21 cellular contexts compared by ENCODE assay signal in the genomic region with DNA sequence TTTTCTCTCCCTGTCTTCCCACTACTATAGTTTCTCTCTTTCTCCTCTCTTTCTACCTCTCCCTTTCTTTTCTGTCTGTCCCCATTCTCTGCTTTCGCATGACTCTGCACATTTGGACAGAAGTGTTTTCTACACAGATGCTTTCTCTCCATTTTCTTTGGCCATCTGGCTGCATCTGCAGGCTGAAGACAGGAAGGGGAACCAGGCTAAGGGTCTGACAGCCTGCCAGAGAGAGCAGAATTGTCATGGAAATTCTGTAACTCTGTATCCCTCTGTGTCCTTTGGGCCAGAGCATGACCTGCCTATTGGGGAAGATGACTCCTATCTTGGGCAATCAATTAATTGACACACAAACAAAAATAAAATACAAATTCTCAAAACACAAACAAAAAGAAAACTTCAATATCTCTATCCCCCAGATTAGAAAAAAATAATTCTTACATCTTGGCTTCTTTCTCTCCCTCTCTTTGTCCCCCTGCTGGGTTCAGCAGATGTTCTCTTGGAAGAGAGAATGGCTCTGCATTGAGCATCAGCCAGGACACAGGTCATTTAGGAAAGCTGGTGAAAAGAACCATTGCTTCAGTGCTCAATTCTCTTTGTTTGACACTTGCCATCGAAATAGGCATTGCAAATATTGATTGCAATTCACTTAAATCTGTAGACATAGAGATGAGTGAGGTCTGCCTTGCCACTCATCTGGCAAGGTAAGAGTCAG.
A peak's percentile ranks its signal among the peaks of the same experiment; 100 is the strongest.
DNase-seq lines count a peak whose midpoint lies in the region; ATAC-seq and TF ChIP-seq lines count a peak whose summit lies in the region.
"Had no signal": no experiment of that assay in that cellular context is flagged by ENCODE, and none has a peak within 500 bp of the region (broad histone marks: within the 10 kb centered on the region; RNA-seq: fewer than 3 reads in every experiment).

No MANE protein-coding gene starts in this region.

- H2AK5ac ChIP-seq in H9 (ENCODE audit: insufficient read length, low read length): no peak overlapping the region

- no peaks in the 10 kb centered on the region for H3K23me2 ChIP-seq in H9 (ENCODE audit: insufficient read length, low read depth, low read length, poor library complexity, severe bottlenecking)

- H3K9me3 ChIP-seq in H9 (ENCODE audit: control insufficient read depth, low read depth, low read length) (no peaks in the 10 kb centered on the region), sigmoid colon (no peaks in the 10 kb centered on the region)
- H3K9me3 ChIP-seq: body of pancreas, upper lobe of right lung had no signal

- no CpG with 5 or more reads among the region's 2 CpGs for WGBS in H9 (ENCODE audit: extremely low coverage, insufficient read length, low lambda C conversion rate)
- 78 to 85% methylated on average over 2 of the region's 2 CpGs for WGBS in sigmoid colon, 2 donors

- H3K4me3 Mint-ChIP-seq in H9: no peak overlapping the region
- no peak overlapping the region for H3K4me3 Mint-ChIP-seq in MCF 10A (ENCODE audit: unreplicated experiment)
- H3K4me3 Mint-ChIP-seq: activated CD4-positive, alpha-beta memory T cell treated with anti-CD3 and anti-CD28 coated beads for 36 hours; activated naive CD8-positive, alpha-beta T cell; activated T-cell treated with anti-CD3 and anti-CD28 coated beads, Interleukin-2, amount 50 U/mL, for 24 hours had no signal

- no peak for ATAC-seq in HG02678 (IDR thresholded peaks at IDR 0.05; ENCODE audit: unreplicated experiment)
- ATAC-seq: body of pancreas, HCT116, upper lobe of right lung had no signal

- H3K9me3 Mint-ChIP-seq in H9 (peaks cover 2 to 3% of the 10 kb centered on the region in 2 experiments; a peak in 2 of 5 replicates), MCF 10A (ENCODE audit: unreplicated experiment) (no peaks in the 10 kb centered on the region)
- H3K9me3 Mint-ChIP-seq: activated CD4-positive, alpha-beta memory T cell treated with anti-CD3 and anti-CD28 coated beads for 36 hours; activated T-cell treated with anti-CD3 and anti-CD28 coated beads, Interleukin-2, amount 50 U/mL, for 24 hours had no signal

- TF ChIP-seq CTCF in H9 (conservative IDR thresholded peaks at IDR 0.05): no peak
- no peak for TF ChIP-seq CTCF in sigmoid colon (IDR thresholded peaks at IDR 0.05)
- no peak for TF ChIP-seq CTCF in MCF 10A (IDR thresholded peaks at IDR 0.05; ENCODE audit: unreplicated experiment)

- H3K36me3 Mint-ChIP-seq in H9 (ENCODE audit: insufficient read depth in 1 of 3, low read depth in 3 of 3) (no peaks in the 10 kb centered on the region), MCF 10A (ENCODE audit: insufficient read depth, unreplicated experiment) (no peaks in the 10 kb centered on the region)
- H3K36me3 Mint-ChIP-seq: activated CD4-positive, alpha-beta memory T cell treated with anti-CD3 and anti-CD28 coated beads for 36 hours; activated naive CD8-positive, alpha-beta T cell had no signal

- no peak overlapping the region for H2BK5ac ChIP-seq in H9 (ENCODE audit: insufficient read length, low read length)

- no peak overlapping the region for H4K91ac ChIP-seq in H9 (ENCODE audit: insufficient read length, low read depth, low read length)

- H3K4ac ChIP-seq in H9 (ENCODE audit: low read depth, low read length): no peak overlapping the region

- H3T11ph ChIP-seq in H9 (ENCODE audit: low read length): no peak overlapping the region

- no peak overlapping the region for H4K5ac ChIP-seq in H9 (ENCODE audit: insufficient read length, low read depth, low read length)

- no peak overlapping the region for H2AFZ ChIP-seq in H9 (ENCODE audit: low read length)

- H3K27me3 Mint-ChIP-seq in H9 (ENCODE audit: low read depth): peaks cover 1% of the 10 kb centered on the region; the same call in 1 of the 2 replicates
- no peaks in the 10 kb centered on the region for H3K27me3 Mint-ChIP-seq in MCF 10A (ENCODE audit: insufficient read depth, unreplicated experiment)
- H3K27me3 Mint-ChIP-seq: activated CD4-positive, alpha-beta memory T cell treated with anti-CD3 and anti-CD28 coated beads for 36 hours; activated T-cell treated with anti-CD3 and anti-CD28 coated beads, Interleukin-2, amount 50 U/mL, for 24 hours had no signal

- intact Hi-C loops in sigmoid colon (cut with DNase I): no loop called here
- intact Hi-C loops in MCF 10A (cut with micrococcal nuclease): no loop called here

- no peak for DNase-seq in H9
- peak; percentile 25 to 62 for DNase-seq in NCI-H524 (lab: John Stamatoyannopoulos, UW)
- peak; percentile 62 for DNase-seq in globus pallidus (ENCODE audit: low spot score)
- DNase-seq in sigmoid colon: peak; percentile 74
- DNase-seq in MCF 10A (ENCODE audit: unreplicated experiment): no peak
- no peak for DNase-seq in stimulated activated naive CD4-positive, alpha-beta T cell treated with Interleukin-2 at 50 U/mL for 16 hours (lab: John Stamatoyannopoulos, UW)
- DNase-seq in middle frontal gyrus (ENCODE audit: extremely low spot score, low spot score): no peak
- DNase-seq: activated CD4-positive, alpha-beta memory T cell treated with anti-CD3 and anti-CD28 coated beads for 36 hours; activated T-cell treated with anti-CD3 and anti-CD28 coated beads, Interleukin-2, amount 50 U/mL, for 24 hours; DMS79 treated with DMSO at 0.1 percent for 48 hours; mesenchymal stem cell; stimulated activated naive CD4-positive, alpha-beta T cell; T-helper 1 cell; upper lobe of right lung had no signal

- no peak overlapping the region for H3K18ac ChIP-seq in H9 (ENCODE audit: insufficient read length, low read depth, low read length)

- no peak for TF ChIP-seq EP300 in sigmoid colon (IDR thresholded peaks at IDR 0.05)

- no peak overlapping the region for H3K14ac ChIP-seq in H9 (ENCODE audit: insufficient read depth, low read length)

- CTCF ChIA-PET in MCF 10A (lab: Yijun Ruan, JAX): interaction anchor here (0.8 kb wide), 1 partner anchor 1045 kb away, joined by 4 read pairs; no protein-coding TSS in a partner anchor

- H2BK20ac ChIP-seq in H9 (ENCODE audit: low read depth, low read length, poor library complexity, severe bottlenecking): no peak overlapping the region

- H4K20me1 ChIP-seq in H9 (ENCODE audit: control insufficient read depth, insufficient read depth, insufficient read length): no peaks in the 10 kb centered on the region
- H4K20me1 ChIP-seq: BLaER1 treated with 17β-estradiol and CSF1 and Interleukin-3, amounts not matched to agents 10 nM and 100 nM had no signal

- H3K4me1 ChIP-seq in H9 (ENCODE audit: insufficient read depth, low read length): no peaks in the 10 kb centered on the region
- H3K4me1 ChIP-seq in sigmoid colon: no peaks in the 10 kb centered on the region
- H3K4me1 ChIP-seq: body of pancreas, upper lobe of right lung had no signal

- no peak overlapping the region for H3K4me2 ChIP-seq in H9 (ENCODE audit: insufficient read depth, insufficient read length, low read length)

- no peak overlapping the region for H2BK120ac ChIP-seq in H9 (ENCODE audit: low read depth, low read length, poor library complexity, severe bottlenecking)

- H3K56ac ChIP-seq in H9 (ENCODE audit: insufficient read length, low read depth, low read length): no peak overlapping the region

- no peak overlapping the region for H4K8ac ChIP-seq in H9 (replicated peaks; ENCODE audit: insufficient read length, low read depth, low read length)

- H2BK15ac ChIP-seq in H9 (ENCODE audit: low read depth, low read length): no peak overlapping the region

- no peak overlapping the region for H3K23ac ChIP-seq in H9 (ENCODE audit: insufficient read length, low read depth, low read length)

- POLR2A ChIA-PET in MCF 10A (lab: Yijun Ruan, JAX): no interaction called here

- TF ChIP-seq POLR2A in sigmoid colon (IDR thresholded peaks at IDR 0.05): no peak

- H2BK12ac ChIP-seq in H9 (ENCODE audit: insufficient read length, low read depth, low read length): no peak overlapping the region

- peaks cover 8 to 14% of the 10 kb centered on the region in 2 experiments for H3K4me1 Mint-ChIP-seq in H9
- no peaks in the 10 kb centered on the region for H3K4me1 Mint-ChIP-seq in MCF 10A (ENCODE audit: insufficient read depth, unreplicated experiment)

- H3K27me3 ChIP-seq in H9 (ENCODE audit: insufficient read depth, low read length): no peaks in the 10 kb centered on the region
- no peaks in the 10 kb centered on the region for H3K27me3 ChIP-seq in sigmoid colon
- H3K27me3 ChIP-seq: BLaER1 treated with 17β-estradiol and CSF1 and Interleukin-3, amounts not matched to agents 10 nM and 100 nM; body of pancreas; upper lobe of right lung had no signal

- no peaks in the 10 kb centered on the region for H3K79me1 ChIP-seq in H9 (ENCODE audit: insufficient read depth, low read depth, low read length, poor library complexity, severe bottlenecking)

- H3K9ac ChIP-seq in H9 (ENCODE audit: extremely low read depth, insufficient read length, low read length): no peak overlapping the region
- H3K9ac ChIP-seq: BLaER1 treated with 17β-estradiol and CSF1 and Interleukin-3, amounts not matched to agents 10 nM and 100 nM had no signal

- peak overlapping the region; percentile 1 to 4 (median 3); a peak in 1 of 7 replicates for H3K27ac Mint-ChIP-seq in H9
- no peak overlapping the region for H3K27ac Mint-ChIP-seq in MCF 10A (ENCODE audit: low read depth, unreplicated experiment)
- H3K27ac Mint-ChIP-seq: activated CD4-positive, alpha-beta memory T cell treated with anti-CD3 and anti-CD28 coated beads for 36 hours; activated naive CD8-positive, alpha-beta T cell; activated T-cell treated with anti-CD3 and anti-CD28 coated beads, Interleukin-2, amount 50 U/mL, for 24 hours had no signal

- no peaks in the 10 kb centered on the region for H3K36me3 ChIP-seq in sigmoid colon
- H3K36me3 ChIP-seq: BLaER1 treated with 17β-estradiol and CSF1 and Interleukin-3, amounts not matched to agents 10 nM and 100 nM; upper lobe of right lung had no signal

- H3K79me2 ChIP-seq in H9 (ENCODE audit: insufficient read depth, low read length): no peaks in the 10 kb centered on the region

- H3K27ac ChIP-seq in H9 (ENCODE audit: insufficient read length, low read depth, low read length) (no peak overlapping the region), sigmoid colon (no peak overlapping the region)
- H3K27ac ChIP-seq: body of pancreas, coronary artery, upper lobe of right lung, VCaP had no signal

- H3K4me3 ChIP-seq in sigmoid colon: no peak overlapping the region
- H3K4me3 ChIP-seq: BLaER1 treated with 17β-estradiol and CSF1 and Interleukin-3, amounts not matched to agents 10 nM and 100 nM; body of pancreas; coronary artery; upper lobe of right lung had no signal

- BruUV-seq in MCF 10A (replicated peaks; lab: Mats Ljungman, UMichigan): no TSS peak

Comparison
In these comparisons a context has a peak if more than half of its experiments do, and no peak if none do; other contexts are left out.
1. DNase-seq: peak in NCI-H524 (2 of 2), globus pallidus (single experiment) and sigmoid colon (single experiment); none in H9 (single experiment), MCF 10A (single experiment), stimulated activated naive CD4-positive, alpha-beta T cell treated with Interleukin-2 at 50 U/mL for 16 hours (single experiment) and middle frontal gyrus (single experiment).